In the genomic region with DNA sequence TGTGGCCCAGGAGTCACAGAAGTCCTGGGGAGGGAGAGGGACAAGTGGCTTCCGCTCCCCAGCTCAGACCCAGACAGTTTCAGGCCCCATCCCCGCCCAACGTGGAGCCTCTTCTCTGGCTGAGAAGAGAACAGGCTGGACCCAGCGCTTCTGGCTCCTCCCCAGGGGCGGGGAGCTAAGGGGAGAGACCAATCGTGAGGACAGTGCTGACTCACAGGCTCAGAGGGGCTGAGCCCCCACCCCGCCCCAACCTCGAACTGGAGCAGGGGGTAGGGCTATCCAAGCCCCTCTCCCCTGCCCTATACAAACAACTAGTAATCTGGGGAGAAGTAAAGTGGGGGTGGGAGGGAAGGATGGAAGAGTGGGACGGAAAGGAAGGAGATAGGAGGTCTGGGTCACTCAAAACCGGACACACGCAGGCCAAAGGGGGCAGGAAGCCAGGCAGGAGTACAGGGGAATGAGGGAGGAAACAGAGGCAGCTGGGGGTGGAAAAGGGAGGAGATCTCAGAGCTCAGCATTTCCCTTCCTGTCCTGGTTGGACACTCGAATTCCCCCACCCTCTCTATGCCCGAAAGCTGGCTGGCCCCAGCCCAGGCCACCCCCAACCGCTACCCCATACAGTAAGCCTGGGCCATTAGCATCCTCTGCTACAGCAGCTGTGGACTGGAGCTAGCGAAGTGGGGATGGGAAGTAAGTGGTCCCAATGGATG, we compare ENCODE assay signal across 1 cellular context.
TF ChIP-seq lines count a peak whose summit lies in the region.

A gene with protein sequence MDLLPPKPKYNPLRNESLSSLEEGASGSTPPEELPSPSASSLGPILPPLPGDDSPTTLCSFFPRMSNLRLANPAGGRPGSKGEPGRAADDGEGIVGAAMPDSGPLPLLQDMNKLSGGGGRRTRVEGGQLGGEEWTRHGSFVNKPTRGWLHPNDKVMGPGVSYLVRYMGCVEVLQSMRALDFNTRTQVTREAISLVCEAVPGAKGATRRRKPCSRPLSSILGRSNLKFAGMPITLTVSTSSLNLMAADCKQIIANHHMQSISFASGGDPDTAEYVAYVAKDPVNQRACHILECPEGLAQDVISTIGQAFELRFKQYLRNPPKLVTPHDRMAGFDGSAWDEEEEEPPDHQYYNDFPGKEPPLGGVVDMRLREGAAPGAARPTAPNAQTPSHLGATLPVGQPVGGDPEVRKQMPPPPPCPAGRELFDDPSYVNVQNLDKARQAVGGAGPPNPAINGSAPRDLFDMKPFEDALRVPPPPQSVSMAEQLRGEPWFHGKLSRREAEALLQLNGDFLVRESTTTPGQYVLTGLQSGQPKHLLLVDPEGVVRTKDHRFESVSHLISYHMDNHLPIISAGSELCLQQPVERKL (minus strand): TSS at position 117 of the 710 bp plus-strand sequence. CDS start 221 bp downstream, outside the sequence.

TF ChIP-seq in HepG2, 621 proteins besides CTCF, POLR2A, EP300 and RAD21 (continued from another document and continues in another):
- TF ChIP-seq, protein P1, sequence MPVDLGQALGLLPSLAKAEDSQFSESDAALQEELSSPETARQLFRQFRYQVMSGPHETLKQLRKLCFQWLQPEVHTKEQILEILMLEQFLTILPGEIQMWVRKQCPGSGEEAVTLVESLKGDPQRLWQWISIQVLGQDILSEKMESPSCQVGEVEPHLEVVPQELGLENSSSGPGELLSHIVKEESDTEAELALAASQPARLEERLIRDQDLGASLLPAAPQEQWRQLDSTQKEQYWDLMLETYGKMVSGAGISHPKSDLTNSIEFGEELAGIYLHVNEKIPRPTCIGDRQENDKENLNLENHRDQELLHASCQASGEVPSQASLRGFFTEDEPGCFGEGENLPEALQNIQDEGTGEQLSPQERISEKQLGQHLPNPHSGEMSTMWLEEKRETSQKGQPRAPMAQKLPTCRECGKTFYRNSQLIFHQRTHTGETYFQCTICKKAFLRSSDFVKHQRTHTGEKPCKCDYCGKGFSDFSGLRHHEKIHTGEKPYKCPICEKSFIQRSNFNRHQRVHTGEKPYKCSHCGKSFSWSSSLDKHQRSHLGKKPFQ (CRISPR knock-in tag; IDR thresholded peaks at IDR 0.05; ENCODE audit: insufficient replicate concordance) = no peak
- no peak for TF ChIP-seq ZNF17 (CRISPR knock-in tag; IDR thresholded peaks at IDR 0.05)
- no peak for TF ChIP-seq ELF1 (CRISPR knock-in tag; IDR thresholded peaks at IDR 0.05)
- no peak for TF ChIP-seq MEIS2 (CRISPR knock-in tag; IDR thresholded peaks at IDR 0.05)
- TF ChIP-seq, protein P2, sequence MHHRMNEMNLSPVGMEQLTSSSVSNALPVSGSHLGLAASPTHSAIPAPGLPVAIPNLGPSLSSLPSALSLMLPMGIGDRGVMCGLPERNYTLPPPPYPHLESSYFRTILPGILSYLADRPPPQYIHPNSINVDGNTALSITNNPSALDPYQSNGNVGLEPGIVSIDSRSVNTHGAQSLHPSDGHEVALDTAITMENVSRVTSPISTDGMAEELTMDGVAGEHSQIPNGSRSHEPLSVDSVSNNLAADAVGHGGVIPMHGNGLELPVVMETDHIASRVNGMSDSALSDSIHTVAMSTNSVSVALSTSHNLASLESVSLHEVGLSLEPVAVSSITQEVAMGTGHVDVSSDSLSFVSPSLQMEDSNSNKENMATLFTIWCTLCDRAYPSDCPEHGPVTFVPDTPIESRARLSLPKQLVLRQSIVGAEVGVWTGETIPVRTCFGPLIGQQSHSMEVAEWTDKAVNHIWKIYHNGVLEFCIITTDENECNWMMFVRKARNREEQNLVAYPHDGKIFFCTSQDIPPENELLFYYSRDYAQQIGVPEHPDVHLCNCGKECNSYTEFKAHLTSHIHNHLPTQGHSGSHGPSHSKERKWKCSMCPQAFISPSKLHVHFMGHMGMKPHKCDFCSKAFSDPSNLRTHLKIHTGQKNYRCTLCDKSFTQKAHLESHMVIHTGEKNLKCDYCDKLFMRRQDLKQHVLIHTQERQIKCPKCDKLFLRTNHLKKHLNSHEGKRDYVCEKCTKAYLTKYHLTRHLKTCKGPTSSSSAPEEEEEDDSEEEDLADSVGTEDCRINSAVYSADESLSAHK (CRISPR knock-in tag; IDR thresholded peaks at IDR 0.05; ENCODE audit: borderline replicate concordance) = no peak
- no peak for TF ChIP-seq ZNF546 (CRISPR knock-in tag; conservative IDR thresholded peaks at IDR 0.05)
- no peak for TF ChIP-seq PAF1 (CRISPR knock-in tag; IDR thresholded peaks at IDR 0.05)
- TF ChIP-seq ZBTB42 (CRISPR knock-in tag; IDR thresholded peaks at IDR 0.05) = no peak
- TF ChIP-seq ZNF232 (CRISPR knock-in tag; IDR thresholded peaks at IDR 0.05; ENCODE audit: borderline replicate concordance) = no peak
- TF ChIP-seq ZNF558 (CRISPR knock-in tag; IDR thresholded peaks at IDR 0.05; ENCODE audit: borderline replicate concordance) = no peak
- TF ChIP-seq ZNF768 (CRISPR knock-in tag; IDR thresholded peaks at IDR 0.05) = no peak
- no peak for TF ChIP-seq SRY (CRISPR knock-in tag; IDR thresholded peaks at IDR 0.05)
- no peak for TF ChIP-seq EHMT2 (IDR thresholded peaks at IDR 0.05; ENCODE audit: borderline replicate concordance, low read depth, low read length)
- no peak for TF ChIP-seq ZSCAN9 (CRISPR knock-in tag; IDR thresholded peaks at IDR 0.05; ENCODE audit: borderline replicate concordance)
- TF ChIP-seq KDM6A (CRISPR knock-in tag; IDR thresholded peaks at IDR 0.05; ENCODE audit: low read depth) = no peak
- TF ChIP-seq PHB2 (IDR thresholded peaks at IDR 0.05; ENCODE audit: partially characterized antibody) = no peak
- 0 out of 2 replicates have a peak, but pooled peaks have one; percentile 10 for TF ChIP-seq IRF2 (CRISPR knock-in tag; IDR thresholded peaks at IDR 0.05)
- TF ChIP-seq ZNF12 (CRISPR knock-in tag; IDR thresholded peaks at IDR 0.05) = no peak
- TF ChIP-seq ZFP36 (IDR thresholded peaks at IDR 0.05; ENCODE audit: borderline replicate concordance, low read depth, low read length, partially characterized antibody) = no peak
- TF ChIP-seq, protein P3, sequence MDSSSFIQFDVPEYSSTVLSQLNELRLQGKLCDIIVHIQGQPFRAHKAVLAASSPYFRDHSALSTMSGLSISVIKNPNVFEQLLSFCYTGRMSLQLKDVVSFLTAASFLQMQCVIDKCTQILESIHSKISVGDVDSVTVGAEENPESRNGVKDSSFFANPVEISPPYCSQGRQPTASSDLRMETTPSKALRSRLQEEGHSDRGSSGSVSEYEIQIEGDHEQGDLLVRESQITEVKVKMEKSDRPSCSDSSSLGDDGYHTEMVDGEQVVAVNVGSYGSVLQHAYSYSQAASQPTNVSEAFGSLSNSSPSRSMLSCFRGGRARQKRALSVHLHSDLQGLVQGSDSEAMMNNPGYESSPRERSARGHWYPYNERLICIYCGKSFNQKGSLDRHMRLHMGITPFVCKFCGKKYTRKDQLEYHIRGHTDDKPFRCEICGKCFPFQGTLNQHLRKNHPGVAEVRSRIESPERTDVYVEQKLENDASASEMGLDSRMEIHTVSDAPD (CRISPR knock-in tag; IDR thresholded peaks at IDR 0.05) = no peak
- TF ChIP-seq, protein P4, sequence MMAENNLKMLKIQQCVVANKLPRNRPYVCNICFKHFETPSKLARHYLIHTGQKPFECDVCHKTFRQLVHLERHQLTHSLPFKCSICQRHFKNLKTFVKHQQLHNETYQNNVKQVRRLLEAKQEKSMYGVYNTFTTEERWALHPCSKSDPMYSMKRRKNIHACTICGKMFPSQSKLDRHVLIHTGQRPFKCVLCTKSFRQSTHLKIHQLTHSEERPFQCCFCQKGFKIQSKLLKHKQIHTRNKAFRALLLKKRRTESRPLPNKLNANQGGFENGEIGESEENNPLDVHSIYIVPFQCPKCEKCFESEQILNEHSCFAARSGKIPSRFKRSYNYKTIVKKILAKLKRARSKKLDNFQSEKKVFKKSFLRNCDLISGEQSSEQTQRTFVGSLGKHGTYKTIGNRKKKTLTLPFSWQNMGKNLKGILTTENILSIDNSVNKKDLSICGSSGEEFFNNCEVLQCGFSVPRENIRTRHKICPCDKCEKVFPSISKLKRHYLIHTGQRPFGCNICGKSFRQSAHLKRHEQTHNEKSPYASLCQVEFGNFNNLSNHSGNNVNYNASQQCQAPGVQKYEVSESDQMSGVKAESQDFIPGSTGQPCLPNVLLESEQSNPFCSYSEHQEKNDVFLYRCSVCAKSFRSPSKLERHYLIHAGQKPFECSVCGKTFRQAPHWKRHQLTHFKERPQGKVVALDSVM (CRISPR knock-in tag; IDR thresholded peaks at IDR 0.05) = no peak
- no peak for TF ChIP-seq TOE1 (CRISPR knock-in tag; IDR thresholded peaks at IDR 0.05)
- peak; percentile 77; the same call in 1 of the 2 replicates for TF ChIP-seq ZBTB38 (CRISPR knock-in tag; IDR thresholded peaks at IDR 0.05)
- 0 out of 2 replicates have a peak, but pooled peaks have one; percentile 54 for TF ChIP-seq MXD4 (CRISPR knock-in tag; IDR thresholded peaks at IDR 0.05)
- TF ChIP-seq U2AF2 (IDR thresholded peaks at IDR 0.05; ENCODE audit: low read depth, low read length) = no peak
- TF ChIP-seq MYC (CRISPR knock-in tag; IDR thresholded peaks at IDR 0.05; ENCODE audit: borderline replicate concordance) = peak; percentile 41; the same call in 1 of the 2 replicates
- TF ChIP-seq, protein P5, sequence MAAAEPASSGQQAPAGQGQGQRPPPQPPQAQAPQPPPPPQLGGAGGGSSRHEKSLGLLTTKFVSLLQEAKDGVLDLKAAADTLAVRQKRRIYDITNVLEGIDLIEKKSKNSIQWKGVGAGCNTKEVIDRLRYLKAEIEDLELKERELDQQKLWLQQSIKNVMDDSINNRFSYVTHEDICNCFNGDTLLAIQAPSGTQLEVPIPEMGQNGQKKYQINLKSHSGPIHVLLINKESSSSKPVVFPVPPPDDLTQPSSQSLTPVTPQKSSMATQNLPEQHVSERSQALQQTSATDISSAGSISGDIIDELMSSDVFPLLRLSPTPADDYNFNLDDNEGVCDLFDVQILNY (CRISPR knock-in tag; conservative IDR thresholded peaks at IDR 0.05) = no peak
- TF ChIP-seq, protein P6, sequence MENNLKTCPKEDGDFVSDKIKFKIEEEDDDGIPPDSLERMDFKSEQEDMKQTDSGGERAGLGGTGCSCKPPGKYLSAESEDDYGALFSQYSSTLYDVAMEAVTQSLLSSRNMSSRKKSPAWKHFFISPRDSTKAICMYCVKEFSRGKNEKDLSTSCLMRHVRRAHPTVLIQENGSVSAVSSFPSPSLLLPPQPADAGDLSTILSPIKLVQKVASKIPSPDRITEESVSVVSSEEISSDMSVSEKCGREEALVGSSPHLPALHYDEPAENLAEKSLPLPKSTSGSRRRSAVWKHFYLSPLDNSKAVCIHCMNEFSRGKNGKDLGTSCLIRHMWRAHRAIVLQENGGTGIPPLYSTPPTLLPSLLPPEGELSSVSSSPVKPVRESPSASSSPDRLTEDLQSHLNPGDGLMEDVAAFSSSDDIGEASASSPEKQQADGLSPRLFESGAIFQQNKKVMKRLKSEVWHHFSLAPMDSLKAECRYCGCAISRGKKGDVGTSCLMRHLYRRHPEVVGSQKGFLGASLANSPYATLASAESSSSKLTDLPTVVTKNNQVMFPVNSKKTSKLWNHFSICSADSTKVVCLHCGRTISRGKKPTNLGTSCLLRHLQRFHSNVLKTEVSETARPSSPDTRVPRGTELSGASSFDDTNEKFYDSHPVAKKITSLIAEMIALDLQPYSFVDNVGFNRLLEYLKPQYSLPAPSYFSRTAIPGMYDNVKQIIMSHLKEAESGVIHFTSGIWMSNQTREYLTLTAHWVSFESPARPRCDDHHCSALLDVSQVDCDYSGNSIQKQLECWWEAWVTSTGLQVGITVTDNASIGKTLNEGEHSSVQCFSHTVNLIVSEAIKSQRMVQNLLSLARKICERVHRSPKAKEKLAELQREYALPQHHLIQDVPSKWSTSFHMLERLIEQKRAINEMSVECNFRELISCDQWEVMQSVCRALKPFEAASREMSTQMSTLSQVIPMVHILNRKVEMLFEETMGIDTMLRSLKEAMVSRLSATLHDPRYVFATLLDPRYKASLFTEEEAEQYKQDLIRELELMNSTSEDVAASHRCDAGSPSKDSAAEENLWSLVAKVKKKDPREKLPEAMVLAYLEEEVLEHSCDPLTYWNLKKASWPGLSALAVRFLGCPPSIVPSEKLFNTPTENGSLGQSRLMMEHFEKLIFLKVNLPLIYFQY (CRISPR knock-in tag; IDR thresholded peaks at IDR 0.05; ENCODE audit: borderline replicate concordance) = 0 out of 2 replicates have a peak, but pooled peaks have one; percentile 28
- TF ChIP-seq JUNB (CRISPR knock-in tag; IDR thresholded peaks at IDR 0.05; ENCODE audit: borderline replicate concordance) = no peak
- TF ChIP-seq, protein P7, sequence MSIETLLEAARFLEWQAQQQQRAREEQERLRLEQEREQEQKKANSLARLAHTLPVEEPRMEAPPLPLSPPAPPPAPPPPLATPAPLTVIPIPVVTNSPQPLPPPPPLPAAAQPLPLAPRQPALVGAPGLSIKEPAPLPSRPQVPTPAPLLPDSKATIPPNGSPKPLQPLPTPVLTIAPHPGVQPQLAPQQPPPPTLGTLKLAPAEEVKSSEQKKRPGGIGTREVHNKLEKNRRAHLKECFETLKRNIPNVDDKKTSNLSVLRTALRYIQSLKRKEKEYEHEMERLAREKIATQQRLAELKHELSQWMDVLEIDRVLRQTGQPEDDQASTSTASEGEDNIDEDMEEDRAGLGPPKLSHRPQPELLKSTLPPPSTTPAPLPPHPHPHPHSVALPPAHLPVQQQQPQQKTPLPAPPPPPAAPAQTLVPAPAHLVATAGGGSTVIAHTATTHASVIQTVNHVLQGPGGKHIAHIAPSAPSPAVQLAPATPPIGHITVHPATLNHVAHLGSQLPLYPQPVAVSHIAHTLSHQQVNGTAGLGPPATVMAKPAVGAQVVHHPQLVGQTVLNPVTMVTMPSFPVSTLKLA (IDR thresholded peaks at IDR 0.05) = no peak
- TF ChIP-seq SOX6 (IDR thresholded peaks at IDR 0.05) = no peak
- no peak for TF ChIP-seq SOX6 (CRISPR knock-in tag; IDR thresholded peaks at IDR 0.05)
- TF ChIP-seq, protein P8, sequence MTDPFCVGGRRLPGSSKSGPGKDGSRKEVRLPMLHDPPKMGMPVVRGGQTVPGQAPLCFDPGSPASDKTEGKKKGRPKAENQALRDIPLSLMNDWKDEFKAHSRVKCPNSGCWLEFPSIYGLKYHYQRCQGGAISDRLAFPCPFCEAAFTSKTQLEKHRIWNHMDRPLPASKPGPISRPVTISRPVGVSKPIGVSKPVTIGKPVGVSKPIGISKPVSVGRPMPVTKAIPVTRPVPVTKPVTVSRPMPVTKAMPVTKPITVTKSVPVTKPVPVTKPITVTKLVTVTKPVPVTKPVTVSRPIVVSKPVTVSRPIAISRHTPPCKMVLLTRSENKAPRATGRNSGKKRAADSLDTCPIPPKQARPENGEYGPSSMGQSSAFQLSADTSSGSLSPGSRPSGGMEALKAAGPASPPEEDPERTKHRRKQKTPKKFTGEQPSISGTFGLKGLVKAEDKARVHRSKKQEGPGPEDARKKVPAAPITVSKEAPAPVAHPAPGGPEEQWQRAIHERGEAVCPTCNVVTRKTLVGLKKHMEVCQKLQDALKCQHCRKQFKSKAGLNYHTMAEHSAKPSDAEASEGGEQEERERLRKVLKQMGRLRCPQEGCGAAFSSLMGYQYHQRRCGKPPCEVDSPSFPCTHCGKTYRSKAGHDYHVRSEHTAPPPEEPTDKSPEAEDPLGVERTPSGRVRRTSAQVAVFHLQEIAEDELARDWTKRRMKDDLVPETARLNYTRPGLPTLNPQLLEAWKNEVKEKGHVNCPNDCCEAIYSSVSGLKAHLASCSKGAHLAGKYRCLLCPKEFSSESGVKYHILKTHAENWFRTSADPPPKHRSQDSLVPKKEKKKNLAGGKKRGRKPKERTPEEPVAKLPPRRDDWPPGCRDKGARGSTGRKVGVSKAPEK (CRISPR knock-in tag; IDR thresholded peaks at IDR 0.05; ENCODE audit: borderline replicate concordance) = no peak
- TF ChIP-seq, protein P9, sequence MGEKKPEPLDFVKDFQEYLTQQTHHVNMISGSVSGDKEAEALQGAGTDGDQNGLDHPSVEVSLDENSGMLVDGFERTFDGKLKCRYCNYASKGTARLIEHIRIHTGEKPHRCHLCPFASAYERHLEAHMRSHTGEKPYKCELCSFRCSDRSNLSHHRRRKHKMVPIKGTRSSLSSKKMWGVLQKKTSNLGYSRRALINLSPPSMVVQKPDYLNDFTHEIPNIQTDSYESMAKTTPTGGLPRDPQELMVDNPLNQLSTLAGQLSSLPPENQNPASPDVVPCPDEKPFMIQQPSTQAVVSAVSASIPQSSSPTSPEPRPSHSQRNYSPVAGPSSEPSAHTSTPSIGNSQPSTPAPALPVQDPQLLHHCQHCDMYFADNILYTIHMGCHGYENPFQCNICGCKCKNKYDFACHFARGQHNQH (CRISPR knock-in tag; IDR thresholded peaks at IDR 0.05) = peak; percentile 55; the same call in 1 of the 2 replicates
